20 cellular contexts compared by ENCODE assay signal in genomic region chr15:31096563-31096962, GRCh38.
"Had no signal": no experiment of that assay in that cellular context is flagged by ENCODE, and none has a peak within 500 bp of the region (broad histone marks: within the 10 kb centered on the region; RNA-seq: fewer than 3 reads in every experiment).

No MANE protein-coding gene starts in this region.

- H3K27me3 ChIP-seq: MG63, SJSA1 had no signal

- H3K36me3 ChIP-seq: MG63, SJSA1 had no signal

- H3K27ac ChIP-seq: SJSA1, SK-N-MC had no signal

- H3K4me3 ChIP-seq: MG63, SJSA1, SK-N-MC had no signal

- DNase-seq: Karpas-422, KG1, MG63, NCI-H1092, NCI-H1105 treated with DMSO at 0.1 percent for 48 hours, NCI-H1417 treated with DMSO at 0.1 percent for 48 hours, NCI-H146, NCI-H1694 treated with DMSO at 0.1 percent for 48 hours, NCI-H1930, NCI-H2081, NCI-H2107, NCI-H2227 treated with DMSO at 0.1 percent for 48 hours, NCI-H524 treated with DMSO at 0.1 percent for 48 hours, NCI-H69, NCI-H774, Right ventricle myocardium superior, RPMI8226, SIG-M5 had no signal

- H3K9me3 ChIP-seq: MG63, SJSA1 had no signal
